Comparison of ENCODE assay signal across 9 cellular contexts in genomic region chr11:65854871-65855837, GRCh38. TPM values are rescaled to one million over a fixed set of nuclear protein-coding genes. Genes with fewer than 3 reads are reported as not detected.
A peak's percentile ranks its signal among the peaks of the same experiment; 100 is the strongest.
DNase-seq lines count a peak whose midpoint lies in the region; ATAC-seq, FAIRE-seq and TF ChIP-seq lines count a peak whose summit lies in the region.
"Had no signal": no experiment of that assay in that cellular context is flagged by ENCODE, and none has a peak within 500 bp of the region (broad histone marks: within the 10 kb centered on the region; RNA-seq: fewer than 3 reads in every experiment).

No MANE protein-coding gene starts in this region.

- H3K23me2 ChIP-seq in H1 (ENCODE audit: low read depth, low read length), result peaks cover 10% of the 10 kb centered on the region

- H3K18ac ChIP-seq in H1 (ENCODE audit: extremely low read depth, low read length), result no peak overlapping the region

- ATAC-seq in DND-41 (ENCODE audit: insufficient read depth, low read depth) (no peak), Panc1 (no peak), left lobe of liver (no peak)
- ATAC-seq: esophagus mucosa had no signal

- H3K9me3 ChIP-seq in DND-41 (ENCODE audit: insufficient read depth, low read length, severe bottlenecking) (no peaks in the 10 kb centered on the region), Panc1 (ENCODE audit: control insufficient read depth, insufficient read depth, low read depth, low read length) (no peaks in the 10 kb centered on the region), H1 (ENCODE audit: insufficient read depth in 2 of 2, low read depth in 1 of 2, low read length in 1 of 2) (peaks cover 7 to 10% of the 10 kb centered on the region in 2 experiments; a peak in 2 of 4 replicates)

- no peak overlapping the region for H2BK12ac ChIP-seq in H1 (ENCODE audit: low read depth, low read length)

- H3K36me3 ChIP-seq in DND-41 (ENCODE audit: insufficient read depth, low read length) (peaks cover 63% of the 10 kb centered on the region), Panc1 (ENCODE audit: control insufficient read depth, insufficient read depth, low read length) (peaks cover 29% of the 10 kb centered on the region), H1 (ENCODE audit: control insufficient read depth in 2 of 4, insufficient read depth in 4 of 4, low read length in 3 of 4) (peaks cover 17 to 34% (median 31%) of the 10 kb centered on the region in 4 experiments)

- H4K5ac ChIP-seq in H1 (ENCODE audit: insufficient read length, low read depth, low read length), result no peak overlapping the region

- no peak overlapping the region for H3K4ac ChIP-seq in H1 (replicated peaks; ENCODE audit: insufficient read length, low read depth, low read length)

- H4K91ac ChIP-seq in H1 (replicated peaks; ENCODE audit: insufficient read length, low read length), result no peak overlapping the region

- POLR2A ChIA-PET in Panc1 (lab: Charles Lee), result interaction anchor here (0.7 kb wide), 1 partner anchor 116 kb away, joined by 4 read pairs; no protein-coding TSS in a partner anchor
- POLR2A ChIA-PET in H1 (lab: Charles Lee; ENCODE audit: partially characterized antibody), result interaction anchor here (2.1 to 39.7 kb wide), 4 partner anchors 1 to 76 kb away, joined by 6 to 1071 read pairs (median 550); partner anchors contain the start of genes CCDC85B, CFL1, CTSW and EFEMP2

- TF ChIP-seq CTCF in DND-41 (IDR thresholded peaks at IDR 0.05; ENCODE audit: borderline replicate concordance, extremely low read depth, low read length, poor library complexity, severe bottlenecking), result no peak
- no peak for TF ChIP-seq CTCF in Panc1 (IDR thresholded peaks at IDR 0.05)
- TF ChIP-seq CTCF in H1 (IDR thresholded peaks at IDR 0.05; ENCODE audit: control extremely low read depth in 1 of 3, insufficient read depth in 1 of 3, low read depth in 1 of 3, low read length in 3 of 3), result no peak

- WGBS in H1 (ENCODE audit: extremely low coverage in 1 of 2, insufficient coverage in 1 of 2, insufficient read length in 1 of 2, insufficient replicate concordance in 2 of 2, low coverage in 1 of 2, low lambda C conversion rate in 2 of 2, missing lambda C conversion rate in 1 of 2), 2 experiments, result 89% methylated on average over 11 of the region's 15 CpGs; no CpG with 5 or more reads in 1 of the 2 experiments

- H2BK15ac ChIP-seq in H1 (ENCODE audit: low read length), result no peak overlapping the region

- H3K4me2 ChIP-seq in DND-41 (ENCODE audit: insufficient read depth, low read length), result peak overlapping the region; percentile 72; the same call in 1 of the 2 replicates
- no peak overlapping the region; a peak in 1 of 4 replicates for H3K4me2 ChIP-seq in H1 (ENCODE audit: insufficient read depth in 1 of 2, low read depth in 2 of 2, low read length in 2 of 2)

- TF ChIP-seq EP300 in H1 (IDR thresholded peaks at IDR 0.05; ENCODE audit: borderline replicate concordance in 1 of 2, low read depth in 2 of 2, low read length in 2 of 2), result no peak

- intact Hi-C loops in Panc1 (cut with micrococcal nuclease; ENCODE audit: unreplicated experiment), result loop anchor here (10.0 kb wide), 1 partner anchor 300 kb away; the partner anchor contains the start of gene LTBP3
- intact Hi-C loops in posterior vena cava (cut with DNase I), result no loop called here

- H2BK20ac ChIP-seq in H1 (ENCODE audit: low read length), result no peak overlapping the region

- peaks cover 69% of the 10 kb centered on the region for H4K20me1 ChIP-seq in DND-41 (ENCODE audit: insufficient read depth, low read length)
- H4K20me1 ChIP-seq in H1 (replicated peaks in 1 of 2; ENCODE audit: control insufficient read depth in 1 of 2, insufficient read depth in 2 of 2, low read length in 2 of 2), result peaks cover 29 to 30% of the 10 kb centered on the region in 2 experiments

- peaks cover 20% of the 10 kb centered on the region for H3K79me1 ChIP-seq in H1 (ENCODE audit: low read depth, low read length)

- H3K79me2 ChIP-seq in DND-41 (ENCODE audit: insufficient read depth, low read length) (peaks cover 43% of the 10 kb centered on the region), H1 (ENCODE audit: control insufficient read depth in 1 of 2, insufficient read depth in 2 of 2, low read length in 2 of 2) (peaks cover 15 to 36% of the 10 kb centered on the region in 2 experiments)

- no peak overlapping the region for H2AK5ac ChIP-seq in H1 (ENCODE audit: low read depth, low read length)

- H3K4me3 ChIP-seq in DND-41 (ENCODE audit: low read depth in 1 of 2, low read length in 2 of 2), result no peak overlapping the region
- H3K4me3 ChIP-seq in Panc1 (ENCODE audit: low read depth in 2 of 2, low read length in 2 of 2), result peak overlapping the region; percentile 94 to 99
- no peak overlapping the region for H3K4me3 ChIP-seq in H1 (ENCODE audit: extremely low read depth in 1 of 4, insufficient read depth in 2 of 4, low read depth in 3 of 4, low read length in 4 of 4)

- H3K9ac ChIP-seq in DND-41 (ENCODE audit: low read depth, low read length) (no peak overlapping the region), H1 (replicated peaks in 1 of 4; ENCODE audit: extremely low read depth in 1 of 4, low read depth in 3 of 4, low read length in 3 of 4) (no peak overlapping the region)

- BruUV-seq in Panc1 (replicated peaks; lab: Mats Ljungman, UMichigan), result TSS peak; percentile 95

- H3K56ac ChIP-seq in H1 (replicated peaks; ENCODE audit: insufficient read length, low read depth, low read length), result no peak overlapping the region

- H4K8ac ChIP-seq in H1 (ENCODE audit: extremely low read depth, insufficient read depth, low read length), result peak overlapping the region; percentile 4; the same call in 1 of the 2 replicates

- no peak for TF ChIP-seq RAD21 in H1 (IDR thresholded peaks at IDR 0.05 in 1 of 2, conservative IDR thresholded peaks at IDR 0.05 in 1 of 2; ENCODE audit: low read depth in 2 of 2, low read length in 2 of 2)

- no peak overlapping the region for H3K14ac ChIP-seq in H1 (ENCODE audit: insufficient read length)

- FAIRE-seq in H1 (lab: Jason Lieb, UNC) (no peak), GM19239 (lab: Jason Lieb, UNC) (no peak)

- no peak overlapping the region for H3K23ac ChIP-seq in H1 (ENCODE audit: insufficient read length)

- H3K4me1 ChIP-seq in DND-41 (ENCODE audit: insufficient read depth, low read length), result peaks cover 33% of the 10 kb centered on the region
- H3K4me1 ChIP-seq in Panc1 (ENCODE audit: control insufficient read depth, insufficient read depth, low read length), result peaks cover 38% of the 10 kb centered on the region
- H3K4me1 ChIP-seq in H1 (replicated peaks in 1 of 4; ENCODE audit: control insufficient read depth in 3 of 4, insufficient read depth in 4 of 4, low read length in 3 of 4), result peaks cover 0 to 9% (median under 1%) of the 10 kb centered on the region in 4 experiments; a peak in 5 of 7 replicates

- no peak overlapping the region for H2BK120ac ChIP-seq in H1 (replicated peaks; ENCODE audit: low read depth, low read length)

- no peak for TF ChIP-seq POLR2A in H1 (IDR thresholded peaks at IDR 0.05; ENCODE audit: control extremely low read depth in 1 of 2, low read depth in 2 of 2, low read length in 2 of 2)

- H2BK5ac ChIP-seq in H1 (ENCODE audit: low read depth, low read length), result no peak overlapping the region

- H3K27me3 ChIP-seq in DND-41 (ENCODE audit: insufficient read depth, low read length, poor library complexity), result no peaks in the 10 kb centered on the region
- no peaks in the 10 kb centered on the region for H3K27me3 ChIP-seq in Panc1 (ENCODE audit: control insufficient read depth, insufficient read depth, low read length)
- no peaks in the 10 kb centered on the region for H3K27me3 ChIP-seq in H1 (replicated peaks in 1 of 4; ENCODE audit: control insufficient read depth in 3 of 4, extremely low read depth in 1 of 4, insufficient read depth in 3 of 4, low read length in 3 of 4)

- in situ Hi-C loops in Panc1 (cut with HindIII; ENCODE audit: low pct_unique_long_range_greater_than_20kb, low sequenced_read_pairs), result no loop called here

- CTCF ChIA-PET in Panc1 (lab: Charles Lee) (interaction anchor here (0.7 kb wide), 1 partner anchor 76 kb away, joined by 3 read pairs; no protein-coding TSS in a partner anchor), H1 (lab: Charles Lee; ENCODE audit: partially characterized antibody) (interaction anchor here (1.3 to 15.2 kb wide), 6 partner anchors 13 to 133 kb away, joined by 4 to 283 read pairs (median 47); partner anchors contain the start of genes AP5B1, CCDC85B, CTSW and EFEMP2)

- H3K27ac ChIP-seq in DND-41 (ENCODE audit: low read length) (no peak overlapping the region), Panc1 (ENCODE audit: low read length) (peak overlapping the region; percentile 93; the same call in 1 of the 2 replicates), H1 (ENCODE audit: low read depth, low read length) (no peak overlapping the region)

- peak; percentile 6 for DNase-seq in DND-41
- DNase-seq in Panc1 (ENCODE audit: low read depth, low spot score), result no peak
- DNase-seq in H1 (ENCODE audit: low read depth in 1 of 2, low spot score in 2 of 2), result no peak
- peak; percentile 70 for DNase-seq in posterior vena cava (ENCODE audit: low spot score)
- no peak for DNase-seq in NCI-H69 (lab: John Stamatoyannopoulos, UW)
- DNase-seq in left lobe of liver (ENCODE audit: low spot score), result no peak
- no peak for DNase-seq in GM19239 (ENCODE audit: insufficient read length, low spot score)
- DNase-seq: NCI-H1436 treated with DMSO at 0.1 percent for 48 hours had no signal

- H2AFZ ChIP-seq in DND-41 (ENCODE audit: low read depth, low read length), result no peak overlapping the region
- no peak overlapping the region for H2AFZ ChIP-seq in H1 (ENCODE audit: low read length)

RNA-seq across cellular contexts. Expression of gene CFL1, which starts 2.8 kb away (rescaled TPM):
- 1,911 TPM for total RNA-seq in Panc1 (2021; ENCODE audit: unreplicated experiment)
- 2,777 TPM for polyA plus RNA-seq in Panc1 (2012; ENCODE audit: insufficient read length)
- total RNA-seq in H1 (2021; fragmentation: NEBNext Ultra II Directional; extraction: Animal tissue kit (Norgen Biotek cat#: 25700)), result 1,252 and 1,270 TPM in 2 replicates
- polyA plus RNA-seq in H1 (2011; rRNA removed), result 1,365 and 1,809 TPM in 2 replicates
- 1,336 TPM for polyA plus RNA-seq in H1 (2011; cell fraction: cytosol; rRNA removed)
- polyA plus RNA-seq in H1 (2011; cell fraction: nucleus; rRNA removed), result 788 TPM
- 1,064 to 1,459 TPM (median 1,329 TPM) in 4 replicates for polyA plus RNA-seq in H1 (2012, experiment 1 of 2)
- 1,254 TPM for polyA plus RNA-seq in H1 (2012, experiment 2 of 2)
- 989 TPM for polyA plus RNA-seq in H1 (2013, experiment 1 of 2)
- 932 TPM for polyA plus RNA-seq in H1 (2013, experiment 2 of 2)
- 1,332 and 1,357 TPM in 2 replicates for polyA minus RNA-seq in H1 (2011; rRNA and poly(A)+ RNA removed)
- 622 TPM for polyA minus RNA-seq in H1 (2011; cell fraction: cytosol; rRNA and poly(A)+ RNA removed)
- 426 TPM for polyA minus RNA-seq in H1 (2011; cell fraction: nucleus; rRNA and poly(A)+ RNA removed)
- 100 to 1,000 TPM; 697 to 707 TPM for total RNA-seq in posterior vena cava
- 240 TPM for total RNA-seq in left lobe of liver

RNA-seq across cellular contexts. Expression of gene MUS81, which starts 5.1 kb away (rescaled TPM):
- total RNA-seq in Panc1 (2021; ENCODE audit: unreplicated experiment) (140 TPM), posterior vena cava (10 to 100 TPM; 41.8 to 48.2 TPM), left lobe of liver (14.3 TPM)
- polyA plus RNA-seq in Panc1 (2012; ENCODE audit: insufficient read length), result 132 TPM
- total RNA-seq in H1 (2021; fragmentation: NEBNext Ultra II Directional; extraction: Animal tissue kit (Norgen Biotek cat#: 25700)), result 30.2 and 36.0 TPM in 2 replicates
- 31.5 and 44.1 TPM in 2 replicates for polyA plus RNA-seq in H1 (2011; rRNA removed)
- polyA plus RNA-seq in H1 (2011; cell fraction: cytosol; rRNA removed), result 41.8 TPM
- 222 TPM for polyA plus RNA-seq in H1 (2011; cell fraction: nucleus; rRNA removed)
- 30.7 to 47.5 TPM (median 37.9 TPM) in 4 replicates for polyA plus RNA-seq in H1 (2012, experiment 1 of 2)
- polyA plus RNA-seq in H1 (2012, experiment 2 of 2), result 39.0 TPM
- polyA plus RNA-seq in H1 (2013, experiment 1 of 2), result 35.0 TPM
- 32.2 TPM for polyA plus RNA-seq in H1 (2013, experiment 2 of 2)
- polyA minus RNA-seq in H1 (2011; rRNA and poly(A)+ RNA removed), result 13.3 and 24.3 TPM in 2 replicates
- polyA minus RNA-seq in H1 (2011; cell fraction: cytosol; rRNA and poly(A)+ RNA removed), result 23.6 TPM
- polyA minus RNA-seq in H1 (2011; cell fraction: nucleus; rRNA and poly(A)+ RNA removed), result 60.4 TPM

RNA-seq across cellular contexts. Expression of gene EFEMP2, which starts 17.4 kb away (rescaled TPM):
- total RNA-seq in Panc1 (2021; ENCODE audit: unreplicated experiment) (23.7 TPM), posterior vena cava (100 to 1,000 TPM; 111 to 131 TPM), left lobe of liver (6.0 TPM)
- polyA plus RNA-seq in Panc1 (2012; ENCODE audit: insufficient read length), result 44.8 TPM
- 8.8 and 9.7 TPM in 2 replicates for total RNA-seq in H1 (2021; fragmentation: NEBNext Ultra II Directional; extraction: Animal tissue kit (Norgen Biotek cat#: 25700))
- 17.2 and 24.2 TPM in 2 replicates for polyA plus RNA-seq in H1 (2011; rRNA removed)
- 16.2 TPM for polyA plus RNA-seq in H1 (2011; cell fraction: cytosol; rRNA removed)
- polyA plus RNA-seq in H1 (2011; cell fraction: nucleus; rRNA removed), result 54.9 TPM
- polyA plus RNA-seq in H1 (2012, experiment 1 of 2), result 6.4 to 12.6 TPM (median 9.4 TPM) in 4 replicates
- 8.4 TPM for polyA plus RNA-seq in H1 (2012, experiment 2 of 2)
- 14.8 TPM for polyA plus RNA-seq in H1 (2013, experiment 1 of 2)
- polyA plus RNA-seq in H1 (2013, experiment 2 of 2), result 14.3 TPM
- 5.3 and 6.1 TPM in 2 replicates for polyA minus RNA-seq in H1 (2011; rRNA and poly(A)+ RNA removed)
- 5.7 TPM for polyA minus RNA-seq in H1 (2011; cell fraction: cytosol; rRNA and poly(A)+ RNA removed)
- polyA minus RNA-seq in H1 (2011; cell fraction: nucleus; rRNA and poly(A)+ RNA removed), result 17.4 TPM

RNA-seq across cellular contexts. Expression of gene SNX32, which starts 21.4 kb away (rescaled TPM):
- total RNA-seq in Panc1 (2021; ENCODE audit: unreplicated experiment) (not detected), posterior vena cava (under 1 TPM; 0.52 to 0.65 TPM), left lobe of liver (not detected)
- polyA plus RNA-seq in Panc1 (2012; ENCODE audit: insufficient read length), result 0.47 TPM
- total RNA-seq in H1 (2021; fragmentation: NEBNext Ultra II Directional; extraction: Animal tissue kit (Norgen Biotek cat#: 25700)), result 1.1 and 2.2 TPM in 2 replicates
- polyA plus RNA-seq in H1 (2011; rRNA removed), result 0.76 and 1.4 TPM in 2 replicates
- 0.96 TPM for polyA plus RNA-seq in H1 (2011; cell fraction: cytosol; rRNA removed)
- polyA plus RNA-seq in H1 (2011; cell fraction: nucleus; rRNA removed), result 7.1 TPM
- polyA plus RNA-seq in H1 (2012, experiment 1 of 2), result 1.2 to 2.6 TPM (median 2.2 TPM) in 4 replicates
- 1.2 TPM for polyA plus RNA-seq in H1 (2012, experiment 2 of 2)
- polyA plus RNA-seq in H1 (2013, experiment 1 of 2), result 0.61 TPM
- 0.57 TPM for polyA plus RNA-seq in H1 (2013, experiment 2 of 2)
- 0.54 and 1.1 TPM in 2 replicates for polyA minus RNA-seq in H1 (2011; rRNA and poly(A)+ RNA removed)
- polyA minus RNA-seq in H1 (2011; cell fraction: cytosol; rRNA and poly(A)+ RNA removed), result not detected
- 1.6 TPM for polyA minus RNA-seq in H1 (2011; cell fraction: nucleus; rRNA and poly(A)+ RNA removed)

RNA-seq across cellular contexts. Expression of gene CTSW, which starts 24.5 kb away (rescaled TPM):
- not detected for total RNA-seq in Panc1 (2021; ENCODE audit: unreplicated experiment)
- not detected for polyA plus RNA-seq in Panc1 (2012; ENCODE audit: insufficient read length)
- not detected in 2 replicates for total RNA-seq in H1 (2021; fragmentation: NEBNext Ultra II Directional; extraction: Animal tissue kit (Norgen Biotek cat#: 25700))
- not detected in 2 replicates for polyA plus RNA-seq in H1 (2011; rRNA removed)
- not detected for polyA plus RNA-seq in H1 (2011; cell fraction: cytosol; rRNA removed)
- not detected for polyA plus RNA-seq in H1 (2011; cell fraction: nucleus; rRNA removed)
- polyA plus RNA-seq in H1 (2012, experiment 1 of 2), result not detected in 4 replicates
- not detected for polyA plus RNA-seq in H1 (2012, experiment 2 of 2)
- polyA plus RNA-seq in H1 (2013, experiment 1 of 2), result not detected
- not detected for polyA plus RNA-seq in H1 (2013, experiment 2 of 2)
- not detected in 2 replicates for polyA minus RNA-seq in H1 (2011; rRNA and poly(A)+ RNA removed)
- not detected for polyA minus RNA-seq in H1 (2011; cell fraction: cytosol; rRNA and poly(A)+ RNA removed)
- polyA minus RNA-seq in H1 (2011; cell fraction: nucleus; rRNA and poly(A)+ RNA removed), result not detected
- total RNA-seq in posterior vena cava, result 1 to 10 TPM; 1.4 to 1.8 TPM
- total RNA-seq in left lobe of liver, result 0.63 TPM
- total RNA-seq: esophagus mucosa had no signal

Comparison
In these comparisons a context has a peak if more than half of its experiments do, and no peak if none do; other contexts are left out.
1. DNase-seq: peak in DND-41 (single experiment) and posterior vena cava (single experiment); none in Panc1 (single experiment), H1 (0 of 2), NCI-H69 (single experiment), left lobe of liver (single experiment) and GM19239 (single experiment).
2. H3K4me3 ChIP-seq: peak in Panc1 (2 of 2); none in DND-41 (0 of 2) and H1 (0 of 4).